10 cellular contexts compared by ENCODE assay signal in genomic region chr3:37173806-37174205, GRCh38. TPM values are rescaled to one million over a fixed set of nuclear protein-coding genes. Genes with fewer than 3 reads are reported as not detected.
DNase-seq lines count a peak whose midpoint lies in the region; ATAC-seq and TF ChIP-seq lines count a peak whose summit lies in the region.
"Had no signal": no experiment of that assay in that cellular context is flagged by ENCODE, and none has a peak within 500 bp of the region (broad histone marks: within the 10 kb centered on the region; RNA-seq: fewer than 3 reads in every experiment).

No MANE protein-coding gene starts in this region.

- no peaks in the 10 kb centered on the region for H3K27me3 Mint-ChIP-seq in activated T-cell treated with anti-CD3 and anti-CD28 coated beads, Interleukin-2, amount 50 U/mL, for 4 hours (ENCODE audit: low read depth)

- peak overlapping the region; percentile 96 to 97 for H3K9ac ChIP-seq in liver (ENCODE audit: low read depth in 1 of 2, low read length in 2 of 2)

- no peak for TF ChIP-seq POLR2A in testis (IDR thresholded peaks at IDR 0.05)

- in situ Hi-C loops in astrocyte of the cerebellum (cut with HindIII; ENCODE audit: low sequenced_read_pairs) = no loop called here

- H3K9me3 ChIP-seq in liver (ENCODE audit: control insufficient read depth in 4 of 4, low read length in 3 of 4) (no peaks in the 10 kb centered on the region), testis (no peaks in the 10 kb centered on the region)

- no peak for ATAC-seq in activated T-cell treated with anti-CD3 and anti-CD28 coated beads, Interleukin-2, amount 50 U/mL, for 4 hours
- no peak for ATAC-seq in GM19023 (IDR thresholded peaks at IDR 0.05; ENCODE audit: unreplicated experiment)
- ATAC-seq in GM21360 (IDR thresholded peaks at IDR 0.05; ENCODE audit: unreplicated experiment) = no peak

- WGBS in liver = 15% methylated on average over 3 of the region's 3 CpGs
- 39 to 48% methylated on average over 3 of the region's 3 CpGs for WGBS in testis, 2 donors

- TF ChIP-seq RAD21 in liver (IDR thresholded peaks at IDR 0.05) = peak in 1 of 2 donors; percentile 37

- peak overlapping the region; percentile 94 for H3K4me3 Mint-ChIP-seq in activated T-cell treated with anti-CD3 and anti-CD28 coated beads, Interleukin-2, amount 50 U/mL, for 4 hours

- H3K27ac ChIP-seq in liver (ENCODE audit: low read depth in 1 of 2, low read length in 2 of 2) (peak overlapping the region; percentile 96 to 97), testis (peak overlapping the region; percentile 42 to 95)

- H3K9me3 Mint-ChIP-seq in activated T-cell treated with anti-CD3 and anti-CD28 coated beads, Interleukin-2, amount 50 U/mL, for 4 hours = no peaks in the 10 kb centered on the region

- peaks cover 3 to 24% (median 19%) of the 10 kb centered on the region in 4 donors for H3K4me1 ChIP-seq in liver (ENCODE audit: control insufficient read depth in 4 of 4, insufficient read depth in 4 of 4, low read length in 3 of 4)
- peaks cover 23% of the 10 kb centered on the region for H3K4me1 ChIP-seq in testis

- TF ChIP-seq CTCF in astrocyte of the cerebellum (IDR thresholded peaks at IDR 0.05; ENCODE audit: low read depth, low read length, missing control alignments) (no peak), liver (IDR thresholded peaks at IDR 0.05; ENCODE audit: low read depth, low read length, missing input control) (no peak), testis (IDR thresholded peaks at IDR 0.05) (no peak)

- H3K36me3 Mint-ChIP-seq in activated T-cell treated with anti-CD3 and anti-CD28 coated beads, Interleukin-2, amount 50 U/mL, for 4 hours (ENCODE audit: insufficient read depth) = peaks cover 17% of the 10 kb centered on the region

- peaks cover 0 to 12% (median 2%) of the 10 kb centered on the region in 4 donors for H3K36me3 ChIP-seq in liver (ENCODE audit: control insufficient read depth in 4 of 4, insufficient read depth in 3 of 4, low read depth in 1 of 4, low read length in 3 of 4)
- no peaks in the 10 kb centered on the region for H3K36me3 ChIP-seq in testis (ENCODE audit: low read depth, missing control alignments)

- H3K27me3 ChIP-seq in liver (ENCODE audit: control insufficient read depth in 4 of 4, insufficient read depth in 4 of 4, low read length in 3 of 4) (no peaks in the 10 kb centered on the region), testis (no peaks in the 10 kb centered on the region)

- intact Hi-C loops in testis (cut with DNase I; ENCODE audit: low total_unique reads) = no loop called here

- H3K4me1 Mint-ChIP-seq in activated T-cell treated with anti-CD3 and anti-CD28 coated beads, Interleukin-2, amount 50 U/mL, for 4 hours (ENCODE audit: low read depth) = peaks cover 49% of the 10 kb centered on the region

- peak overlapping the region; percentile 93 for H3K4me3 ChIP-seq in astrocyte of the cerebellum (ENCODE audit: low read depth, low read length)
- peak overlapping the region; percentile 18 to 23 (median 21) for H3K4me3 ChIP-seq in liver (ENCODE audit: low read depth in 1 of 3, low read length in 3 of 3)
- H3K4me3 ChIP-seq in testis = no peak overlapping the region

- no peak for DNase-seq in activated T-cell treated with anti-CD3 and anti-CD28 coated beads, Interleukin-2, amount 50 U/mL, for 4 hours
- DNase-seq in activated T-cell treated with anti-CD3 and anti-CD28 coated beads, Interleukin-2, amount 50 U/mL, for 48 hours = no peak
- DNase-seq in astrocyte of the cerebellum (ENCODE audit: low read depth) = no peak
- DNase-seq in testis = no peak
- DNase-seq in activated CD4-positive, alpha-beta T cell treated with anti-CD3 and anti-CD28 coated beads, Interleukin-2, amount 50 U/mL, for 1 hour = no peak
- DNase-seq: kidney, NCI-H187 treated with DMSO at 0.1 percent for 48 hours had no signal

TF ChIP-seq in liver, 16 proteins besides CTCF, POLR2A, EP300 and RAD21:
- TF ChIP-seq NR2F2 (IDR thresholded peaks at IDR 0.05) (no peak), FOXA2 (IDR thresholded peaks at IDR 0.05) (peak; percentile 27), HNF4G (IDR thresholded peaks at IDR 0.05) (no peak)

RNA-seq across cellular contexts. Expression of gene LRRFIP2, which starts 0.6 kb away (rescaled TPM):
- 10 to 100 TPM; 24.8 to 40.8 (median 26.6) TPM for total RNA-seq in activated T-cell treated with anti-CD3 and anti-CD28 coated beads, Interleukin-2, amount 50 U/mL, for 4 hours
- total RNA-seq in liver (10 to 100 TPM; 44.7 to 56.9 TPM), testis (100 to 1,000 TPM in 1 of 2 donors, 10 to 100 TPM in 1; 86.2 to 114 TPM)
- polyA plus RNA-seq in liver (10 to 100 TPM; 22.6 to 34.8 TPM), testis (ENCODE audit: insufficient read depth, low read depth, low replicate concordance) (115 TPM)

Comparison
In these comparisons a context has a peak if more than half of its experiments do, and no peak if none do; other contexts are left out.
1. H3K4me3 ChIP-seq: peak in astrocyte of the cerebellum (single experiment) and liver (3 of 3); none in testis (0 of 2).